In the genomic region with DNA sequence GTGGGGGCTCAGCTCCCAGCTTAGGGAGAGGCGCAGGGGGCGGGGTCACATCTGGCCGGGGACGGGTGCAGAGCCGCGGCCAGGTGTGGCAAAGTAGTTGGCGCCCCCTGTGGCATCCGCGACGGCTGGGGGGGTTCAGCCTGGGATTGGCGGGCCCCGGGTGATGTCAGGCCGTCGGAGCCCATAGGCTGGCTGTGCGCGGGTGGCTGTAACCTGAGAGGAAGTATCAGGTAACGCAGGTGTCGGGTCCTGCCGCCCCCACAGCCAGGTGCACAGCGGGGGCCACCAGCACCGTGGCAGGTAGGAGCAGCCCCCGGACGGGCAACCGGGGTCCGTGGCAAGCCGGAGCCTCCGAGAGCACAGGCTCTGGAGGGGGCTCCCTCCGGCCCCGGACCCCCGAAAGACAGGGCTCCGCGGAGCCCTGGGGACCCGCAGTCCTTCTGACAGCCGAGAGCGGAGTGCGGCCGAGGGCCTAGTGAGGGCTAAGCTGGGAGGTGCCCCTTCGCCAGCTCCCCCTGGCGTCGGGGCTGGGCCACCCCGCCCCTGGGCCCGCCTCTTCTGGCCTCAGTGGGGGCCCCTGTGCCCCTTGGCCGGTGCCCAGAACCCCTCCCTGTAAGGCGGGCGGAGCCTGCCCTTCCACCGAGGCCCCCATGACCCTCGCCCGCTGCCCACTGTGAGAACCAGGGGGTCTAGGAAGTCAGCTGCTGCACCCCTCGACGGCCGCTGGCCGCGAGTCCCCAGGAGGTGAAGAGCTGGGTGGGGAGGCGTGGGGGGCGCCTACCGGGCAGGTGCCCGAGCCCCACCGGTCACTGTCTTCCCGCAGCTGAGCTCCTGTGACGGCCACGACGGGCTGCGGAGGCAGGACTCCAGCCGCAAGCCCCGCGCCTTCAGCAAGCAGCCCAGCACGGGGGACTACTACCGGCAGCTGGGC, we compare ENCODE assay signal across 9 cellular contexts. TPM values are rescaled to one million over a fixed set of nuclear protein-coding genes. Genes with fewer than 3 reads are reported as not detected.
A peak's percentile ranks its signal among the peaks of the same experiment; 100 is the strongest.
DNase-seq lines count a peak whose midpoint lies in the region; ATAC-seq and TF ChIP-seq lines count a peak whose summit lies in the region.
"Had no signal": no experiment of that assay in that cellular context is flagged by ENCODE, and none has a peak within 500 bp of the region (broad histone marks: within the 10 kb centered on the region; RNA-seq: fewer than 3 reads in every experiment).

No MANE protein-coding gene starts in this region.

- peak overlapping the region; percentile 54 for H3K4me3 Mint-ChIP-seq in activated T-cell treated with anti-CD3 and anti-CD28 coated beads, Interleukin-2, amount 50 U/mL, for 4 hours
- no peak overlapping the region for H3K4me3 Mint-ChIP-seq in activated T-helper 1 cell treated with anti-CD3 and anti-CD28 coated beads, Interleukin-12 subunit alpha, Interleukin-12 subunit beta, Interleukin-2, Interleukin-4 antibody, amounts not matched to agents 30 ng/mL and 10 ng/mL and 1 ng/mL, durations not matched to agents 14 hours and 24 hours and 36 hours

- intact Hi-C loops in left lung (cut with DNase I) = no loop called here
- intact Hi-C loops in activated T-helper 1 cell treated with anti-CD3 and anti-CD28 coated beads, Interleukin-12 subunit alpha, Interleukin-12 subunit beta, Interleukin-2, Interleukin-4 antibody, amounts not matched to agents 30 ng/mL and 10 ng/mL and 1 ng/mL, durations not matched to agents 14 hours and 24 hours and 36 hours (cut with micrococcal nuclease) = loop anchor here (2.0 kb wide), 1 partner anchor 17 kb away; no protein-coding TSS in a partner anchor

- peaks cover 22% of the 10 kb centered on the region for H3K4me1 Mint-ChIP-seq in activated T-cell treated with anti-CD3 and anti-CD28 coated beads, Interleukin-2, amount 50 U/mL, for 4 hours (ENCODE audit: low read depth)
- H3K4me1 Mint-ChIP-seq in activated T-helper 1 cell treated with anti-CD3 and anti-CD28 coated beads, Interleukin-12 subunit alpha, Interleukin-12 subunit beta, Interleukin-2, Interleukin-4 antibody, amounts not matched to agents 30 ng/mL and 10 ng/mL and 1 ng/mL, durations not matched to agents 14 hours and 24 hours and 36 hours (ENCODE audit: low read depth) = peaks cover 16% of the 10 kb centered on the region

- peak; percentile 27 to 39 for ATAC-seq in activated T-cell treated with anti-CD3 and anti-CD28 coated beads, Interleukin-2, amount 50 U/mL, for 4 hours
- peak; percentile 18 for ATAC-seq in left lung
- ATAC-seq in GM21717 (IDR thresholded peaks at IDR 0.05; ENCODE audit: unreplicated experiment) = no peak

- no peaks in the 10 kb centered on the region for H3K36me3 Mint-ChIP-seq in activated T-cell treated with anti-CD3 and anti-CD28 coated beads, Interleukin-2, amount 50 U/mL, for 4 hours (ENCODE audit: insufficient read depth)
- H3K36me3 Mint-ChIP-seq in activated T-helper 1 cell treated with anti-CD3 and anti-CD28 coated beads, Interleukin-12 subunit alpha, Interleukin-12 subunit beta, Interleukin-2, Interleukin-4 antibody, amounts not matched to agents 30 ng/mL and 10 ng/mL and 1 ng/mL, durations not matched to agents 14 hours and 24 hours and 36 hours (ENCODE audit: low read depth) = peaks cover 2% of the 10 kb centered on the region

- no peaks in the 10 kb centered on the region for H3K9me3 ChIP-seq in left lung

- no peak overlapping the region for H3K4me3 ChIP-seq in left lung

- peaks cover 47% of the 10 kb centered on the region for H3K27me3 Mint-ChIP-seq in activated T-cell treated with anti-CD3 and anti-CD28 coated beads, Interleukin-2, amount 50 U/mL, for 4 hours (ENCODE audit: low read depth)
- peaks cover 52% of the 10 kb centered on the region for H3K27me3 Mint-ChIP-seq in activated T-helper 1 cell treated with anti-CD3 and anti-CD28 coated beads, Interleukin-12 subunit alpha, Interleukin-12 subunit beta, Interleukin-2, Interleukin-4 antibody, amounts not matched to agents 30 ng/mL and 10 ng/mL and 1 ng/mL, durations not matched to agents 14 hours and 24 hours and 36 hours (ENCODE audit: insufficient read depth)

- no peak overlapping the region for H3K27ac Mint-ChIP-seq in activated T-helper 1 cell treated with anti-CD3 and anti-CD28 coated beads, Interleukin-12 subunit alpha, Interleukin-12 subunit beta, Interleukin-2, Interleukin-4 antibody, amounts not matched to agents 30 ng/mL and 10 ng/mL and 1 ng/mL, durations not matched to agents 14 hours and 24 hours and 36 hours
- H3K27ac Mint-ChIP-seq: T-helper 1 cell treated with Interleukin-12 subunit alpha and Interleukin-12 subunit beta and Interleukin-4 antibody, amounts not matched to agents 30 μg/mL and 1 μg/mL, for 36 hours had no signal

- peaks cover 0 to 19% of the 10 kb centered on the region in 2 donors for H3K4me1 ChIP-seq in left lung

- H3K27ac ChIP-seq in left lung = no peak overlapping the region

- H3K36me3 ChIP-seq in left lung = no peaks in the 10 kb centered on the region

- no peaks in the 10 kb centered on the region for H3K9me3 Mint-ChIP-seq in activated T-cell treated with anti-CD3 and anti-CD28 coated beads, Interleukin-2, amount 50 U/mL, for 4 hours
- H3K9me3 Mint-ChIP-seq in activated T-helper 1 cell treated with anti-CD3 and anti-CD28 coated beads, Interleukin-12 subunit alpha, Interleukin-12 subunit beta, Interleukin-2, Interleukin-4 antibody, amounts not matched to agents 30 ng/mL and 10 ng/mL and 1 ng/mL, durations not matched to agents 14 hours and 24 hours and 36 hours = no peaks in the 10 kb centered on the region
- H3K9me3 Mint-ChIP-seq: T-helper 1 cell treated with Interleukin-12 subunit alpha and Interleukin-12 subunit beta and Interleukin-4 antibody, amounts not matched to agents 30 μg/mL and 1 μg/mL, for 36 hours had no signal

- peaks cover 48 to 97% of the 10 kb centered on the region in 2 donors for H3K27me3 ChIP-seq in left lung

- TF ChIP-seq CTCF in left lung (IDR thresholded peaks at IDR 0.05) = no peak

- DNase-seq in COR-L47 (lab: John Stamatoyannopoulos, UW) = peak; percentile 93
- DNase-seq in NCI-H128 (lab: John Stamatoyannopoulos, UW; ENCODE audit: unreplicated experiment) = peak; percentile 90
- DNase-seq in activated T-cell treated with anti-CD3 and anti-CD28 coated beads, Interleukin-2, amount 50 U/mL, for 4 hours = peak; percentile 38
- peak in 1 of 2 donors; percentile 74 for DNase-seq in left lung
- no peak for DNase-seq in activated T-helper 1 cell treated with anti-CD3 and anti-CD28 coated beads, Interleukin-12 subunit alpha, Interleukin-12 subunit beta, Interleukin-2, Interleukin-4 antibody, amounts not matched to agents 30 ng/mL and 10 ng/mL and 1 ng/mL, durations not matched to agents 14 hours and 24 hours and 36 hours (ENCODE audit: low spot score)
- no peak for DNase-seq in GDM1 (lab: John Stamatoyannopoulos, UW)
- DNase-seq in SIG-M5 (lab: John Stamatoyannopoulos, UW) = no peak

RNA-seq across cellular contexts. Expression of a gene that starts 17.9 kb away (rescaled TPM):
- total RNA-seq in activated T-cell treated with anti-CD3 and anti-CD28 coated beads, Interleukin-2, amount 50 U/mL, for 4 hours = 100 to 1,000 TPM; 137 to 149 (median 145) TPM
- total RNA-seq in left lung = 1 to 10 TPM; 5.6 to 8.4 TPM
- total RNA-seq in activated T-helper 1 cell treated with anti-CD3 and anti-CD28 coated beads, Interleukin-12 subunit alpha, Interleukin-12 subunit beta, Interleukin-2, Interleukin-4 antibody, amounts not matched to agents 30 ng/mL and 10 ng/mL and 1 ng/mL, durations not matched to agents 14 hours and 24 hours and 36 hours = 151 and 158 TPM in 2 replicates

RNA-seq across cellular contexts. Expression of a gene that starts 23.5 kb away (rescaled TPM):
- under 1 TPM; 0.42 to 0.76 (median 0.60) TPM for total RNA-seq in activated T-cell treated with anti-CD3 and anti-CD28 coated beads, Interleukin-2, amount 50 U/mL, for 4 hours
- total RNA-seq in left lung = 1 to 10 TPM; 1.2 to 3.7 TPM
- total RNA-seq in activated T-helper 1 cell treated with anti-CD3 and anti-CD28 coated beads, Interleukin-12 subunit alpha, Interleukin-12 subunit beta, Interleukin-2, Interleukin-4 antibody, amounts not matched to agents 30 ng/mL and 10 ng/mL and 1 ng/mL, durations not matched to agents 14 hours and 24 hours and 36 hours = 1.2 and 1.8 TPM in 2 replicates

RNA-seq across cellular contexts. Expression of a gene that starts 28.4 kb away (rescaled TPM):
- total RNA-seq in activated T-cell treated with anti-CD3 and anti-CD28 coated beads, Interleukin-2, amount 50 U/mL, for 4 hours = not detected
- 1 to 10 TPM; 1.6 to 6.6 TPM for total RNA-seq in left lung
- 0.27 and 0.29 TPM in 2 replicates for total RNA-seq in activated T-helper 1 cell treated with anti-CD3 and anti-CD28 coated beads, Interleukin-12 subunit alpha, Interleukin-12 subunit beta, Interleukin-2, Interleukin-4 antibody, amounts not matched to agents 30 ng/mL and 10 ng/mL and 1 ng/mL, durations not matched to agents 14 hours and 24 hours and 36 hours

RNA-seq across cellular contexts. Expression of a gene that starts 43.4 kb away (rescaled TPM):
- total RNA-seq in activated T-cell treated with anti-CD3 and anti-CD28 coated beads, Interleukin-2, amount 50 U/mL, for 4 hours = 1 to 10 TPM; 1.2 to 2.1 (median 1.4) TPM
- total RNA-seq in left lung = 10 to 100 TPM in 1 of 2 donors, 1 to 10 TPM in 1; 6.3 to 10.7 TPM
- 1.8 and 2.2 TPM in 2 replicates for total RNA-seq in activated T-helper 1 cell treated with anti-CD3 and anti-CD28 coated beads, Interleukin-12 subunit alpha, Interleukin-12 subunit beta, Interleukin-2, Interleukin-4 antibody, amounts not matched to agents 30 ng/mL and 10 ng/mL and 1 ng/mL, durations not matched to agents 14 hours and 24 hours and 36 hours

RNA-seq across cellular contexts. Expression of a gene that starts 54.5 kb away (rescaled TPM):
- 100 to 1,000 TPM in 2 of 3 donors, 10 to 100 TPM in 1; 92.8 to 112 (median 101) TPM for total RNA-seq in activated T-cell treated with anti-CD3 and anti-CD28 coated beads, Interleukin-2, amount 50 U/mL, for 4 hours
- 10 to 100 TPM; 28.8 to 30.1 TPM for total RNA-seq in left lung
- total RNA-seq in activated T-helper 1 cell treated with anti-CD3 and anti-CD28 coated beads, Interleukin-12 subunit alpha, Interleukin-12 subunit beta, Interleukin-2, Interleukin-4 antibody, amounts not matched to agents 30 ng/mL and 10 ng/mL and 1 ng/mL, durations not matched to agents 14 hours and 24 hours and 36 hours = 124 and 126 TPM in 2 replicates

Comparison
In these comparisons a context has a peak if more than half of its experiments do, and no peak if none do; other contexts are left out.
1. DNase-seq: peak in COR-L47 (single experiment), NCI-H128 (single experiment) and activated T-cell treated with anti-CD3 and anti-CD28 coated beads, Interleukin-2, amount 50 U/mL, for 4 hours (single experiment); none in activated T-helper 1 cell treated with anti-CD3 and anti-CD28 coated beads, Interleukin-12 subunit alpha, Interleukin-12 subunit beta, Interleukin-2, Interleukin-4 antibody, amounts not matched to agents 30 ng/mL and 10 ng/mL and 1 ng/mL, durations not matched to agents 14 hours and 24 hours and 36 hours (single experiment), GDM1 (single experiment) and SIG-M5 (single experiment).
2. RNA of a gene that starts 17.9 kb away (total RNA-seq): 151 to 158 TPM in activated T-helper 1 cell treated with anti-CD3 and anti-CD28 coated beads, Interleukin-12 subunit alpha, Interleukin-12 subunit beta, Interleukin-2, Interleukin-4 antibody, amounts not matched to agents 30 ng/mL and 10 ng/mL and 1 ng/mL, durations not matched to agents 14 hours and 24 hours and 36 hours and 137 to 149 TPM in activated T-cell treated with anti-CD3 and anti-CD28 coated beads, Interleukin-2, amount 50 U/mL, for 4 hours; 5.6 to 8.4 TPM in left lung; every median in the first group is over 10 times any median in the second.